1 cellular context compared by ENCODE assay signal in the genomic region with DNA sequence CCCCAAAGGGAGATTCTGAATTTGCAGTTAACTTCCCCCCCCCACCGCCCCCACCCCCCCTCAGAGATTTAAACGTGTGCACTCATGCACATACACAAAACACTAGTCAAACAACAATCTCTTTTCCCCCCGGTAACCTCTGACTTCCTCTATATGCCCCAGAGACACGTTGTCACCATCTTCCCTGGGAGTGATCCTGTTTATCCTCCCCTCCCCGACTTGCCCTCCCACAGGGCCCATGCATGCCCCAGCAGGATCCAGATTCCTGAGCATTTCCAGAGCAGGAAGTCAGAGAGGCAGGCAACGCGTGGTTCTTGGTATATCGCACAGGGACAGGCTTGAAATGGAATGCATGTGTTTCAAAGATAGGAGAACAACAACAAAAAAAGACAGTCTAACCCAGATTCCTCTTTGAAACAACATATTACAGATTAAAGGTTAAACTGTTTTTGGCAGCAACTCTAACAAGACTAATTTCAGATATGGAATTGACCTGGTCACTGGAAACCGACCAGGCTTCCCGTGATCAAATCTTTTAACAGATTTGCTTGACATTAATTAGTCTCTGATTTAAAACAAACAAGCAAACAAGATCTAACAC.
A peak's percentile ranks its signal among the peaks of the same experiment; 100 is the strongest.
TF ChIP-seq lines count a peak whose summit lies in the region.

No MANE protein-coding gene starts in this region.

TF ChIP-seq in HepG2, 621 proteins besides CTCF, POLR2A, EP300 and RAD21 (continued from another document and continues in another):
- TF ChIP-seq, protein P1, sequence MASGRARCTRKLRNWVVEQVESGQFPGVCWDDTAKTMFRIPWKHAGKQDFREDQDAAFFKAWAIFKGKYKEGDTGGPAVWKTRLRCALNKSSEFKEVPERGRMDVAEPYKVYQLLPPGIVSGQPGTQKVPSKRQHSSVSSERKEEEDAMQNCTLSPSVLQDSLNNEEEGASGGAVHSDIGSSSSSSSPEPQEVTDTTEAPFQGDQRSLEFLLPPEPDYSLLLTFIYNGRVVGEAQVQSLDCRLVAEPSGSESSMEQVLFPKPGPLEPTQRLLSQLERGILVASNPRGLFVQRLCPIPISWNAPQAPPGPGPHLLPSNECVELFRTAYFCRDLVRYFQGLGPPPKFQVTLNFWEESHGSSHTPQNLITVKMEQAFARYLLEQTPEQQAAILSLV (CRISPR knock-in tag; IDR thresholded peaks at IDR 0.05; ENCODE audit: borderline replicate concordance), result peak; percentile 46; the same call in 1 of the 2 replicates
- TF ChIP-seq FOXK2 (IDR thresholded peaks at IDR 0.05), result no peak
- TF ChIP-seq ARHGAP35 (CRISPR knock-in tag; IDR thresholded peaks at IDR 0.05; ENCODE audit: borderline replicate concordance), result no peak
- TF ChIP-seq, protein P2, sequence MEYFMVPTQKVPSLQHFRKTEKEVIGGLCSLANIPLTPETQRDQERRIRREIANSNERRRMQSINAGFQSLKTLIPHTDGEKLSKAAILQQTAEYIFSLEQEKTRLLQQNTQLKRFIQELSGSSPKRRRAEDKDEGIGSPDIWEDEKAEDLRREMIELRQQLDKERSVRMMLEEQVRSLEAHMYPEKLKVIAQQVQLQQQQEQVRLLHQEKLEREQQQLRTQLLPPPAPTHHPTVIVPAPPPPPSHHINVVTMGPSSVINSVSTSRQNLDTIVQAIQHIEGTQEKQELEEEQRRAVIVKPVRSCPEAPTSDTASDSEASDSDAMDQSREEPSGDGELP (IDR thresholded peaks at IDR 0.05; ENCODE audit: borderline replicate concordance, low read depth), result no peak
- TF ChIP-seq SP140L (CRISPR knock-in tag; IDR thresholded peaks at IDR 0.05; ENCODE audit: borderline replicate concordance), result no peak
- no peak for TF ChIP-seq ISL2 (CRISPR knock-in tag; IDR thresholded peaks at IDR 0.05)
- 0 out of 2 replicates have a peak, but pooled peaks have one; percentile 48 for TF ChIP-seq ZSCAN12 (CRISPR knock-in tag; IDR thresholded peaks at IDR 0.05)
- TF ChIP-seq GFI1 (CRISPR knock-in tag; IDR thresholded peaks at IDR 0.05; ENCODE audit: borderline replicate concordance), result no peak
- no peak for TF ChIP-seq ZC3H4 (CRISPR knock-in tag; IDR thresholded peaks at IDR 0.05; ENCODE audit: borderline replicate concordance)
- no peak for TF ChIP-seq FOXP1 (IDR thresholded peaks at IDR 0.05)
- TF ChIP-seq FOXP1 (CRISPR knock-in tag; IDR thresholded peaks at IDR 0.05), result peak; percentile 70
- no peak for TF ChIP-seq ZNF564 (CRISPR knock-in tag; IDR thresholded peaks at IDR 0.05)
- no peak for TF ChIP-seq ZNF446 (CRISPR knock-in tag; IDR thresholded peaks at IDR 0.05)
- TF ChIP-seq ZSCAN29 (CRISPR knock-in tag; conservative IDR thresholded peaks at IDR 0.05), result 0 out of 2 replicates have a peak, but pooled peaks have one; percentile 51
- TF ChIP-seq ZNF180 (CRISPR knock-in tag; IDR thresholded peaks at IDR 0.05; ENCODE audit: borderline replicate concordance, low read depth), result no peak
- TF ChIP-seq KLF12 (CRISPR knock-in tag; IDR thresholded peaks at IDR 0.05; ENCODE audit: borderline replicate concordance), result no peak
- peak; percentile 87 for TF ChIP-seq MLX (CRISPR knock-in tag; IDR thresholded peaks at IDR 0.05)
- no peak for TF ChIP-seq RFX1 (IDR thresholded peaks at IDR 0.05)
- TF ChIP-seq PRMT3 (CRISPR knock-in tag; IDR thresholded peaks at IDR 0.05; ENCODE audit: borderline replicate concordance, low read depth), result no peak
- no peak for TF ChIP-seq SETDB1 (CRISPR knock-in tag; IDR thresholded peaks at IDR 0.05; ENCODE audit: borderline replicate concordance)
- TF ChIP-seq ZNF572 (CRISPR knock-in tag; IDR thresholded peaks at IDR 0.05), result no peak
- no peak for TF ChIP-seq SMARCC2 (IDR thresholded peaks at IDR 0.05)
- no peak for TF ChIP-seq EHMT2 (IDR thresholded peaks at IDR 0.05; ENCODE audit: borderline replicate concordance, low read depth, low read length)
- TF ChIP-seq ZEB1 (IDR thresholded peaks at IDR 0.05; ENCODE audit: insufficient replicate concordance, low read depth), result no peak
- no peak for TF ChIP-seq ZMYM2 (CRISPR knock-in tag; IDR thresholded peaks at IDR 0.05)
- TF ChIP-seq ZBTB39 (CRISPR knock-in tag; IDR thresholded peaks at IDR 0.05), result no peak
- TF ChIP-seq, protein P3, sequence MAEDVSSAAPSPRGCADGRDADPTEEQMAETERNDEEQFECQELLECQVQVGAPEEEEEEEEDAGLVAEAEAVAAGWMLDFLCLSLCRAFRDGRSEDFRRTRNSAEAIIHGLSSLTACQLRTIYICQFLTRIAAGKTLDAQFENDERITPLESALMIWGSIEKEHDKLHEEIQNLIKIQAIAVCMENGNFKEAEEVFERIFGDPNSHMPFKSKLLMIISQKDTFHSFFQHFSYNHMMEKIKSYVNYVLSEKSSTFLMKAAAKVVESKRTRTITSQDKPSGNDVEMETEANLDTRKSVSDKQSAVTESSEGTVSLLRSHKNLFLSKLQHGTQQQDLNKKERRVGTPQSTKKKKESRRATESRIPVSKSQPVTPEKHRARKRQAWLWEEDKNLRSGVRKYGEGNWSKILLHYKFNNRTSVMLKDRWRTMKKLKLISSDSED (CRISPR knock-in tag; IDR thresholded peaks at IDR 0.05), result no peak
- no peak for TF ChIP-seq ZNF329 (CRISPR knock-in tag; IDR thresholded peaks at IDR 0.05; ENCODE audit: low read depth)
- TF ChIP-seq MAF1 (CRISPR knock-in tag; IDR thresholded peaks at IDR 0.05; ENCODE audit: borderline replicate concordance), result no peak
- no peak for TF ChIP-seq LCORL (IDR thresholded peaks at IDR 0.05)
- TF ChIP-seq LCORL (CRISPR knock-in tag; IDR thresholded peaks at IDR 0.05), result peak; percentile 31; the same call in 1 of the 2 replicates
- TF ChIP-seq ATF6 (CRISPR knock-in tag; conservative IDR thresholded peaks at IDR 0.05), result no peak
- TF ChIP-seq ZNF510 (CRISPR knock-in tag; IDR thresholded peaks at IDR 0.05; ENCODE audit: low read depth), result no peak
- no peak; the same call in 1 of the 2 replicates for TF ChIP-seq ZNF124 (CRISPR knock-in tag; IDR thresholded peaks at IDR 0.05)
- no peak for TF ChIP-seq ERF (CRISPR knock-in tag; IDR thresholded peaks at IDR 0.05)
- TF ChIP-seq GABPB1 (CRISPR knock-in tag; IDR thresholded peaks at IDR 0.05), result peak; percentile 28; the same call in 1 of the 2 replicates
- no peak for TF ChIP-seq RBAK (CRISPR knock-in tag; IDR thresholded peaks at IDR 0.05)
- no peak for TF ChIP-seq SMYD3 (CRISPR knock-in tag; IDR thresholded peaks at IDR 0.05)
- TF ChIP-seq ZNF83 (CRISPR knock-in tag; IDR thresholded peaks at IDR 0.05; ENCODE audit: borderline replicate concordance), result no peak
- no peak for TF ChIP-seq BORCS8-MEF2B (CRISPR knock-in tag; IDR thresholded peaks at IDR 0.05)
- TF ChIP-seq NFKBIZ (CRISPR knock-in tag; IDR thresholded peaks at IDR 0.05), result no peak
- no peak for TF ChIP-seq RXRB (CRISPR knock-in tag; IDR thresholded peaks at IDR 0.05; ENCODE audit: borderline replicate concordance)
- TF ChIP-seq NONO (IDR thresholded peaks at IDR 0.05), result no peak
- TF ChIP-seq NONO (CRISPR knock-in tag; conservative IDR thresholded peaks at IDR 0.05), result no peak
- no peak for TF ChIP-seq NR1H2 (CRISPR knock-in tag; IDR thresholded peaks at IDR 0.05; ENCODE audit: borderline replicate concordance, low read depth)
- TF ChIP-seq CHCHD3 (CRISPR knock-in tag; IDR thresholded peaks at IDR 0.05), result no peak
- no peak for TF ChIP-seq ZNF577 (CRISPR knock-in tag; IDR thresholded peaks at IDR 0.05; ENCODE audit: borderline replicate concordance, low read depth)
- peak; percentile 56; the same call in 1 of the 2 replicates for TF ChIP-seq MEIS1 (CRISPR knock-in tag; IDR thresholded peaks at IDR 0.05; ENCODE audit: borderline replicate concordance)
- TF ChIP-seq MBNL3 (CRISPR knock-in tag; conservative IDR thresholded peaks at IDR 0.05), result no peak
- TF ChIP-seq SYNCRIP (IDR thresholded peaks at IDR 0.05; ENCODE audit: insufficient read depth, low read depth, low read length), result no peak
- no peak for TF ChIP-seq TMF1 (CRISPR knock-in tag; IDR thresholded peaks at IDR 0.05; ENCODE audit: low read depth)
- no peak for TF ChIP-seq RFXAP (CRISPR knock-in tag; IDR thresholded peaks at IDR 0.05; ENCODE audit: borderline replicate concordance)
- no peak for TF ChIP-seq RFX5 (IDR thresholded peaks at IDR 0.05; ENCODE audit: low read depth, low read length)
- no peak for TF ChIP-seq ZSCAN20 (CRISPR knock-in tag; IDR thresholded peaks at IDR 0.05; ENCODE audit: borderline replicate concordance)
- no peak for TF ChIP-seq TCF7 (IDR thresholded peaks at IDR 0.05; ENCODE audit: low read depth)
- TF ChIP-seq NFATC3 (CRISPR knock-in tag; IDR thresholded peaks at IDR 0.05), result no peak
- TF ChIP-seq ATF7-NPFF (CRISPR knock-in tag; IDR thresholded peaks at IDR 0.05; ENCODE audit: low read depth), result no peak
- no peak for TF ChIP-seq ZBTB7B (CRISPR knock-in tag; IDR thresholded peaks at IDR 0.05)
- TF ChIP-seq, protein P4, sequence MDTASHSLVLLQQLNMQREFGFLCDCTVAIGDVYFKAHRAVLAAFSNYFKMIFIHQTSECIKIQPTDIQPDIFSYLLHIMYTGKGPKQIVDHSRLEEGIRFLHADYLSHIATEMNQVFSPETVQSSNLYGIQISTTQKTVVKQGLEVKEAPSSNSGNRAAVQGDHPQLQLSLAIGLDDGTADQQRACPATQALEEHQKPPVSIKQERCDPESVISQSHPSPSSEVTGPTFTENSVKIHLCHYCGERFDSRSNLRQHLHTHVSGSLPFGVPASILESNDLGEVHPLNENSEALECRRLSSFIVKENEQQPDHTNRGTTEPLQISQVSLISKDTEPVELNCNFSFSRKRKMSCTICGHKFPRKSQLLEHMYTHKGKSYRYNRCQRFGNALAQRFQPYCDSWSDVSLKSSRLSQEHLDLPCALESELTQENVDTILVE (CRISPR knock-in tag; IDR thresholded peaks at IDR 0.05), result no peak
- TF ChIP-seq WIZ (CRISPR knock-in tag; IDR thresholded peaks at IDR 0.05), result no peak
- TF ChIP-seq IKZF4 (CRISPR knock-in tag; IDR thresholded peaks at IDR 0.05; ENCODE audit: borderline replicate concordance, low read depth, not compliant biosample characterization), result no peak
- TF ChIP-seq ZNF768 (CRISPR knock-in tag; IDR thresholded peaks at IDR 0.05), result no peak
- TF ChIP-seq FOXK1 (CRISPR knock-in tag; IDR thresholded peaks at IDR 0.05; ENCODE audit: borderline replicate concordance, low read depth), result peak; percentile 45; the same call in 1 of the 2 replicates
- TF ChIP-seq ZNF678 (CRISPR knock-in tag; IDR thresholded peaks at IDR 0.05), result peak; percentile 67; the same call in 1 of the 2 replicates
- TF ChIP-seq MLXIP (CRISPR knock-in tag; IDR thresholded peaks at IDR 0.05; ENCODE audit: borderline replicate concordance), result no peak
- TF ChIP-seq ZNF256 (CRISPR knock-in tag; conservative IDR thresholded peaks at IDR 0.05), result no peak
- no peak for TF ChIP-seq TCF7L2 (IDR thresholded peaks at IDR 0.05; ENCODE audit: low read depth, low read length)
- no peak for TF ChIP-seq ZNF589 (CRISPR knock-in tag; conservative IDR thresholded peaks at IDR 0.05)
- peak; percentile 98 for TF ChIP-seq ZNF335 (CRISPR knock-in tag; IDR thresholded peaks at IDR 0.05)
- TF ChIP-seq DR1 (CRISPR knock-in tag; IDR thresholded peaks at IDR 0.05), result no peak; the same call in 1 of the 2 replicates
